ENCODE assay signal across 22 cellular contexts in the genomic region with DNA sequence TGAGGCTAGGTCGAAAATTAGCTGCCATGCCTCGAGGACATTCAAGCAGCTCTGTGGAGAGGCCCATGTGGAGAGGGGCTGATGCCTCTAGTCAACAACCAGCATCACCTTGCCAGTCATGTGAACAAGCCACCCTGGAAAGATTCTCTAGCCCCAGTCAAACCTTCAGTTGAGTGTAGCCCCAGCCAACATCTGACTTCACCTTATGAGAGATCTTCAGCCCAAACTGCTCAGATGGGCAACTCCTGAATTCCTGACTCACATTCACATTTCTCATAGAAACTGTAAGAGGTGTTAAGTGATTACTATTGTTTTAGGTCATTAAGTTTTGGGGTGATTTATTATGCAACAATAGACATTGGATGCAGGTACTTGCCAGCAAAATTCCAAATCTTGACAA. TPM values are rescaled to one million over a fixed set of nuclear protein-coding genes. Genes with fewer than 3 reads are reported as not detected.
DNase-seq lines count a peak whose midpoint lies in the region; ATAC-seq and TF ChIP-seq lines count a peak whose summit lies in the region.
"Had no signal": no experiment of that assay in that cellular context is flagged by ENCODE, and none has a peak within 500 bp of the region (broad histone marks: within the 10 kb centered on the region; RNA-seq: fewer than 3 reads in every experiment).

No MANE protein-coding gene starts in this region.

- peak overlapping the region; percentile 50 for H3K27ac Mint-ChIP-seq in activated T-cell treated with anti-CD3 and anti-CD28 coated beads, Interleukin-2, amount 50 U/mL, for 24 hours
- H3K27ac Mint-ChIP-seq in activated T-cell treated with anti-CD3 and anti-CD28 coated beads, Interleukin-2, amount 50 U/mL, for 72 hours, result no peak overlapping the region
- H3K27ac Mint-ChIP-seq in activated B cell treated with CpG ODN at 0.5 μM for 24 hours, result peak overlapping the region; percentile 37
- peak overlapping the region; percentile 58 for H3K27ac Mint-ChIP-seq in activated naive CD8-positive, alpha-beta T cell treated with anti-CD3 and anti-CD28 coated beads, Interleukin-2, amount 10 ng/mL, durations not matched to agents 7 days and 5 days
- no peak overlapping the region for H3K27ac Mint-ChIP-seq in osteocyte (ENCODE audit: unreplicated experiment)

- H3K9me3 Mint-ChIP-seq in activated T-cell treated with anti-CD3 and anti-CD28 coated beads, Interleukin-2, amount 50 U/mL, for 24 hours, result no peaks in the 10 kb centered on the region
- no peaks in the 10 kb centered on the region for H3K9me3 Mint-ChIP-seq in activated T-cell treated with anti-CD3 and anti-CD28 coated beads, Interleukin-2, amount 50 U/mL, for 72 hours
- H3K9me3 Mint-ChIP-seq in activated B cell treated with CpG ODN at 0.5 μM for 24 hours, result no peaks in the 10 kb centered on the region
- no peaks in the 10 kb centered on the region for H3K9me3 Mint-ChIP-seq in activated naive CD8-positive, alpha-beta T cell treated with anti-CD3 and anti-CD28 coated beads, Interleukin-2, amount 10 ng/mL, durations not matched to agents 7 days and 5 days
- no peaks in the 10 kb centered on the region for H3K9me3 Mint-ChIP-seq in osteocyte (ENCODE audit: unreplicated experiment)

- no peaks in the 10 kb centered on the region for H3K27me3 Mint-ChIP-seq in activated T-cell treated with anti-CD3 and anti-CD28 coated beads, Interleukin-2, amount 50 U/mL, for 24 hours
- H3K27me3 Mint-ChIP-seq in activated T-cell treated with anti-CD3 and anti-CD28 coated beads, Interleukin-2, amount 50 U/mL, for 72 hours (ENCODE audit: low read depth), result no peaks in the 10 kb centered on the region
- no peaks in the 10 kb centered on the region for H3K27me3 Mint-ChIP-seq in activated B cell treated with CpG ODN at 0.5 μM for 24 hours
- H3K27me3 Mint-ChIP-seq in activated naive CD8-positive, alpha-beta T cell treated with anti-CD3 and anti-CD28 coated beads, Interleukin-2, amount 10 ng/mL, durations not matched to agents 7 days and 5 days, result no peaks in the 10 kb centered on the region
- H3K27me3 Mint-ChIP-seq in osteocyte (ENCODE audit: unreplicated experiment), result peaks cover 20% of the 10 kb centered on the region

- POLR2A ChIA-PET in activated B cell treated with CpG ODN at 0.5 μM for 24 hours (lab: Charles Lee), result interaction anchor here (0.7 to 1.0 kb wide), 2 partner anchors 20 to 278 kb away, joined by 3 read pairs; no protein-coding TSS in a partner anchor
- POLR2A ChIA-PET in activated naive CD8-positive, alpha-beta T cell treated with anti-CD3 and anti-CD28 coated beads, Interleukin-2, amount 10 ng/mL, durations not matched to agents 7 days and 5 days (lab: Charles Lee), result interaction anchor here (1.8 kb wide), 1 partner anchor 159 kb away, joined by 4 read pairs; no protein-coding TSS in a partner anchor

- intact Hi-C loops in activated B cell treated with CpG ODN at 0.5 μM for 24 hours (cut with micrococcal nuclease), result no loop called here

- no peak for ATAC-seq in activated T-cell treated with anti-CD3 and anti-CD28 coated beads, Interleukin-2, amount 50 U/mL, for 72 hours (replicated peaks in 1 of 2)
- ATAC-seq in activated B cell treated with CpG ODN at 0.5 μM for 24 hours (ENCODE audit: low read depth), result no peak
- no peak for ATAC-seq in activated naive CD8-positive, alpha-beta T cell treated with anti-CD3 and anti-CD28 coated beads, Interleukin-2, amount 10 ng/mL, durations not matched to agents 7 days and 5 days (ENCODE audit: low read depth)
- no peak for ATAC-seq in stimulated activated naive CD8-positive, alpha-beta T cell treated with anti-CD3 and anti-CD28 coated beads, Interleukin-15, Interleukin-2, amounts not matched to agents 100 U/mL and 50 U/mL, for 24 hours
- ATAC-seq: A549, Panc1 had no signal

- no peak for DNase-seq in activated T-cell treated with anti-CD3 and anti-CD28 coated beads, Interleukin-2, amount 50 U/mL, for 24 hours
- no peak for DNase-seq in activated T-cell treated with anti-CD3 and anti-CD28 coated beads, Interleukin-2, amount 50 U/mL, for 72 hours
- DNase-seq in activated B cell treated with CpG ODN at 0.5 μM for 24 hours (no peak), osteocyte (ENCODE audit: extremely low spot score, unreplicated experiment) (no peak)
- no peak for DNase-seq in activated naive CD8-positive, alpha-beta T cell treated with anti-CD3 and anti-CD28 coated beads, Interleukin-2, amount 10 ng/mL, durations not matched to agents 7 days and 5 days
- DNase-seq in stimulated activated naive CD8-positive, alpha-beta T cell treated with anti-CD3 and anti-CD28 coated beads, Interleukin-15, Interleukin-2, amounts not matched to agents 100 U/mL and 50 U/mL, for 24 hours, result peak; percentile 2
- no peak for DNase-seq in effector CD4-positive, alpha-beta T cell
- DNase-seq: BE2C; CD4-positive, CD25-positive, alpha-beta regulatory T cell; COR-L47; DMS79; Kasumi-1; NCI-H1694; NCI-H2081; NCI-H2171; NCI-H345; NCI-H524; NCI-H774; NK-92 treated with Interleukin-12 subunit alpha and Interleukin-12 subunit beta, amount 100 ng/mL, for 24 hours had no signal

- H3K4me1 Mint-ChIP-seq in activated T-cell treated with anti-CD3 and anti-CD28 coated beads, Interleukin-2, amount 50 U/mL, for 24 hours (ENCODE audit: low read depth), result peaks cover 67% of the 10 kb centered on the region
- H3K4me1 Mint-ChIP-seq in activated T-cell treated with anti-CD3 and anti-CD28 coated beads, Interleukin-2, amount 50 U/mL, for 72 hours (ENCODE audit: low read depth), result peaks cover 56% of the 10 kb centered on the region
- peaks cover 6% of the 10 kb centered on the region for H3K4me1 Mint-ChIP-seq in activated B cell treated with CpG ODN at 0.5 μM for 24 hours
- peaks cover 24% of the 10 kb centered on the region for H3K4me1 Mint-ChIP-seq in activated naive CD8-positive, alpha-beta T cell treated with anti-CD3 and anti-CD28 coated beads, Interleukin-2, amount 10 ng/mL, durations not matched to agents 7 days and 5 days
- no peaks in the 10 kb centered on the region for H3K4me1 Mint-ChIP-seq in osteocyte (ENCODE audit: unreplicated experiment)

- CTCF ChIA-PET in activated B cell treated with CpG ODN at 0.5 μM for 24 hours (lab: Charles Lee), result interaction anchor here (0.6 to 9.4 kb wide), 6 partner anchors 62 to 538 kb away, joined by 3 to 260 read pairs (median 8); partner anchors contain the start of gene MDN1

- no peak overlapping the region for H3K4me3 Mint-ChIP-seq in activated T-cell treated with anti-CD3 and anti-CD28 coated beads, Interleukin-2, amount 50 U/mL, for 24 hours
- H3K4me3 Mint-ChIP-seq in activated T-cell treated with anti-CD3 and anti-CD28 coated beads, Interleukin-2, amount 50 U/mL, for 72 hours, result no peak overlapping the region
- H3K4me3 Mint-ChIP-seq in activated B cell treated with CpG ODN at 0.5 μM for 24 hours (no peak overlapping the region), osteocyte (ENCODE audit: unreplicated experiment) (no peak overlapping the region)
- no peak overlapping the region for H3K4me3 Mint-ChIP-seq in activated naive CD8-positive, alpha-beta T cell treated with anti-CD3 and anti-CD28 coated beads, Interleukin-2, amount 10 ng/mL, durations not matched to agents 7 days and 5 days
- H3K4me3 Mint-ChIP-seq: CD4-positive, CD25-positive, alpha-beta regulatory T cell had no signal

- H3K36me3 Mint-ChIP-seq in activated T-cell treated with anti-CD3 and anti-CD28 coated beads, Interleukin-2, amount 50 U/mL, for 24 hours (ENCODE audit: low read depth), result peaks cover 96% of the 10 kb centered on the region
- peaks cover 8 to 55% of the 10 kb centered on the region in 2 donors for H3K36me3 Mint-ChIP-seq in activated T-cell treated with anti-CD3 and anti-CD28 coated beads, Interleukin-2, amount 50 U/mL, for 72 hours (ENCODE audit: insufficient read depth in 2 of 2)
- peaks cover 84% of the 10 kb centered on the region for H3K36me3 Mint-ChIP-seq in activated B cell treated with CpG ODN at 0.5 μM for 24 hours (ENCODE audit: low read depth)
- peaks cover 47% of the 10 kb centered on the region for H3K36me3 Mint-ChIP-seq in activated naive CD8-positive, alpha-beta T cell treated with anti-CD3 and anti-CD28 coated beads, Interleukin-2, amount 10 ng/mL, durations not matched to agents 7 days and 5 days
- no peaks in the 10 kb centered on the region for H3K36me3 Mint-ChIP-seq in osteocyte (ENCODE audit: unreplicated experiment)

- no peak for TF ChIP-seq CTCF in activated B cell treated with CpG ODN at 0.5 μM for 24 hours (IDR thresholded peaks at IDR 0.05)
- no peak for TF ChIP-seq CTCF in osteocyte (IDR thresholded peaks at IDR 0.05)

RNA-seq across cellular contexts. Expression of gene GJA10, which starts 44.9 kb away (rescaled TPM):
- total RNA-seq in activated T-cell treated with anti-CD3 and anti-CD28 coated beads, Interleukin-2, amount 50 U/mL, for 72 hours, result not detected
- not detected in 2 replicates for total RNA-seq in activated B cell treated with CpG ODN at 0.5 μM for 24 hours
- total RNA-seq in activated naive CD8-positive, alpha-beta T cell treated with anti-CD3 and anti-CD28 coated beads, Interleukin-2, amount 10 ng/mL, durations not matched to agents 7 days and 5 days, result not detected
- total RNA-seq in osteocyte, result not detected in 2 replicates
- total RNA-seq: CD4-positive, CD25-positive, alpha-beta regulatory T cell; MCF 10A had no signal

Comparison
In these comparisons a context has a peak if more than half of its experiments do, and no peak if none do; other contexts are left out.
1. H3K27ac Mint-ChIP-seq: peak in activated T-cell treated with anti-CD3 and anti-CD28 coated beads, Interleukin-2, amount 50 U/mL, for 24 hours (single experiment), activated B cell treated with CpG ODN at 0.5 μM for 24 hours (single experiment) and activated naive CD8-positive, alpha-beta T cell treated with anti-CD3 and anti-CD28 coated beads, Interleukin-2, amount 10 ng/mL, durations not matched to agents 7 days and 5 days (single experiment); none in activated T-cell treated with anti-CD3 and anti-CD28 coated beads, Interleukin-2, amount 50 U/mL, for 72 hours (single experiment) and osteocyte (single experiment).